Comparison of ENCODE assay signal across 35 cellular contexts in the genomic region with DNA sequence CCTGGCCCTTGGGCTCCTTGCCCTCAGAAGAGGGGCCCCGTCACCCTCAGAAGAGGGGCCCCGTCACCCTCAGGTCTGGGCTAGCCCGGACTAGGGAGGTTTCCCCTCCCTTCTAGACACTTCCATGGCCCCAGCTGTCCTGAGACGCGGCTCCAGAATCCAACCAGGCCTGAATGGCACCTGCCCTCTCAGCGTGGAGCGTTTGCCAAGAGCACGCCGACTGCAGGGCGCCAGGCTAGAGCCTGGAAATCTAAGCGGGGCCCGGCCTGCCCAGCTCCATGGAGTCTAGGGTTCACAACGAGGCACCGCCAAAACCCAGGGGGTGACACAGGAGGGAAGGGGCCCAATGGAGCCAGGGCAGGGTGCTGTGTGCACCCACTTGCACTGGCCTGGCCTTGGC. TPM values are rescaled to one million over a fixed set of nuclear protein-coding genes. Genes with fewer than 3 reads are reported as not detected.
"Had no signal": no experiment of that assay in that cellular context is flagged by ENCODE, and none has a peak within 500 bp of the region (broad histone marks: within the 10 kb centered on the region; RNA-seq: fewer than 3 reads in every experiment).

No MANE protein-coding gene starts in this region.

- H3K36me3 Mint-ChIP-seq: activated naive CD8-positive, alpha-beta T cell had no signal

- DNase-seq: activated B cell treated with CpG ODN at 0.5 μM for 24 hours; activated CD4-positive, alpha-beta T cell treated with anti-CD3 and anti-CD28 coated beads for 48 hours; activated CD4-positive, alpha-beta T cell treated with anti-CD3 and anti-CD28 coated beads, Interleukin-2, amount 50 U/mL, for 1 hour; activated CD4-positive, alpha-beta T cell treated with anti-CD3 and anti-CD28 coated beads, Interleukin-2, amount 50 U/mL, for 48 hours; activated CD8-positive, alpha-beta memory T cell treated with anti-CD3 and anti-CD28 coated beads for 24 hours; activated CD8-positive, alpha-beta T cell treated with anti-CD3 and anti-CD28 coated beads for 36 hours; activated effector memory CD4-positive, alpha-beta T cell treated with Interleukin-2 at 50 U/mL for 16 hours; activated gamma-delta T cell treated with Interleukin-2 at 50 U/mL for 16 hours; activated naive CD4-positive, alpha-beta T cell treated with anti-CD3 and anti-CD28 coated beads, Interleukin-2, amount 50 U/mL, for 16 hours; activated naive CD4-positive, alpha-beta T cell treated with Interleukin-2 at 50 U/mL for 16 hours; activated T-cell treated with anti-CD3 and anti-CD28 coated beads, Interleukin-2, amount 50 U/mL, for 4 hours; amniotic stem cell; anterior cingulate cortex; brain microvascular endothelial cell; effector memory CD4-positive, alpha-beta T cell; endodermal cell; erythroblast; foreskin keratinocyte; heart right ventricle; T-helper 17 cell; T1000; WERI-Rb-1 had no signal

- H3K9me3 ChIP-seq: esophagus muscularis mucosa, gastroesophageal sphincter, heart right ventricle had no signal

- H2AFZ ChIP-seq: hepatocyte had no signal

- H3K27me3 ChIP-seq: brain microvascular endothelial cell, esophagus muscularis mucosa, foreskin keratinocyte, gastroesophageal sphincter, hepatocyte had no signal

- H3K27ac ChIP-seq: brain microvascular endothelial cell, esophagus muscularis mucosa, foreskin keratinocyte, gastroesophageal sphincter, heart right ventricle, hepatocyte, WERI-Rb-1 had no signal

- H3K27me3 Mint-ChIP-seq: activated B cell treated with CpG ODN at 0.5 μM for 24 hours; activated CD8-positive, alpha-beta T cell treated with anti-CD3 and anti-CD28 coated beads for 36 hours; activated naive CD8-positive, alpha-beta T cell; activated T-helper 17 cell treated with anti-CD3 and anti-CD28 coated beads, Interleukin-2, amount 50 U/mL, for 72 hours; central memory CD8-positive, alpha-beta T cell; T-helper 17 cell had no signal

- ATAC-seq: activated CD4-positive, CD25-positive, alpha-beta regulatory T cell treated with anti-CD3 and anti-CD28 coated beads, Interleukin-2, amount 50 U/mL, for 24 hours; activated CD8-positive, alpha-beta T cell treated with anti-CD3 and anti-CD28 coated beads for 36 hours; activated T-cell treated with anti-CD3 and anti-CD28 coated beads, Interleukin-2, amount 50 U/mL, for 4 hours; activated T-helper 17 cell treated with anti-CD3 and anti-CD28 coated beads, Interleukin-2, amount 50 U/mL, for 72 hours; foreskin keratinocyte; gastroesophageal sphincter; heart right ventricle; T-helper 17 cell had no signal

- H3K4me3 ChIP-seq: coronary artery, dorsolateral prefrontal cortex, esophagus muscularis mucosa, gastroesophageal sphincter, heart right ventricle, hepatocyte had no signal

- H3K36me3 ChIP-seq: esophagus muscularis mucosa, gastroesophageal sphincter, heart right ventricle, WERI-Rb-1 had no signal

- H3K9me3 Mint-ChIP-seq: activated B cell treated with CpG ODN at 0.5 μM for 24 hours; activated CD8-positive, alpha-beta T cell treated with anti-CD3 and anti-CD28 coated beads for 36 hours; activated T-cell treated with anti-CD3 and anti-CD28 coated beads, Interleukin-2, amount 50 U/mL, for 4 hours; activated T-helper 17 cell treated with anti-CD3 and anti-CD28 coated beads, Interleukin-2, amount 50 U/mL, for 72 hours; central memory CD8-positive, alpha-beta T cell; dendritic cell treated with granulocyte-macrophage colony-stimulating factor and Interleukin-4, amounts not matched to agents 40 ng/mL and 50 ng/mL, for 4 days; T-helper 2 cell treated with Interferon-gamma antibody and Interleukin-4, amounts not matched to agents 5 μg/mL and 100 μg/mL, for 36 hours had no signal

- H3K27ac Mint-ChIP-seq: activated B cell treated with CpG ODN at 0.5 μM for 24 hours; activated CD8-positive, alpha-beta T cell treated with anti-CD3 and anti-CD28 coated beads for 36 hours; activated naive CD8-positive, alpha-beta T cell; activated T-helper 17 cell treated with anti-CD3 and anti-CD28 coated beads, Interleukin-2, amount 50 U/mL, for 72 hours; dendritic cell treated with granulocyte-macrophage colony-stimulating factor and Interleukin-4, amounts not matched to agents 40 ng/mL and 50 ng/mL, for 4 days; endodermal cell; T-helper 17 cell; T-helper 2 cell treated with Interferon-gamma antibody and Interleukin-4, amounts not matched to agents 5 μg/mL and 100 μg/mL, for 36 hours had no signal

- H3K4me3 Mint-ChIP-seq: activated B cell treated with CpG ODN at 0.5 μM for 24 hours; activated CD8-positive, alpha-beta T cell treated with anti-CD3 and anti-CD28 coated beads for 36 hours; activated naive CD8-positive, alpha-beta T cell; activated T-cell treated with anti-CD3 and anti-CD28 coated beads, Interleukin-2, amount 50 U/mL, for 4 hours; activated T-helper 17 cell treated with anti-CD3 and anti-CD28 coated beads, Interleukin-2, amount 50 U/mL, for 72 hours; central memory CD8-positive, alpha-beta T cell; dendritic cell treated with granulocyte-macrophage colony-stimulating factor and Interleukin-4, amounts not matched to agents 40 ng/mL and 50 ng/mL, for 4 days; endodermal cell; T-helper 17 cell; T-helper 2 cell treated with Interferon-gamma antibody and Interleukin-4, amounts not matched to agents 5 μg/mL and 100 μg/mL, for 36 hours had no signal

- H3K4me2 ChIP-seq: hepatocyte had no signal

- H3K4me1 Mint-ChIP-seq: activated B cell treated with CpG ODN at 0.5 μM for 24 hours; activated T-helper 17 cell treated with anti-CD3 and anti-CD28 coated beads, Interleukin-2, amount 50 U/mL, for 72 hours; central memory CD8-positive, alpha-beta T cell; endodermal cell; T-helper 17 cell had no signal

- H3K4me1 ChIP-seq: foreskin keratinocyte had no signal

RNA-seq across cellular contexts. Expression of a gene that starts 7.8 kb away (rescaled TPM):
- total RNA-seq: activated B cell treated with CpG ODN at 0.5 μM for 24 hours; activated CD8-positive, alpha-beta T cell treated with anti-CD3 and anti-CD28 coated beads for 36 hours; activated T-helper 17 cell treated with anti-CD3 and anti-CD28 coated beads, Interleukin-2, amount 50 U/mL, for 72 hours; bronchial epithelial cell; endodermal cell; foreskin keratinocyte; glomerular endothelial cell; heart right ventricle; hepatocyte; T-helper 17 cell had no signal
- polyA plus RNA-seq: foreskin keratinocyte, heart right ventricle had no signal

RNA-seq across cellular contexts. Expression of a gene that starts 14.8 kb away (rescaled TPM):
- total RNA-seq: activated B cell treated with CpG ODN at 0.5 μM for 24 hours; activated CD8-positive, alpha-beta T cell treated with anti-CD3 and anti-CD28 coated beads for 36 hours; activated T-helper 17 cell treated with anti-CD3 and anti-CD28 coated beads, Interleukin-2, amount 50 U/mL, for 72 hours; T-helper 17 cell had no signal
